Comparison of ENCODE assay signal across 1 cellular context in genomic region chr4:118338981-118339765, GRCh38.
A peak's percentile ranks its signal among the peaks of the same experiment; 100 is the strongest.
TF ChIP-seq lines count a peak whose summit lies in the region.

No MANE protein-coding gene starts in this region.

TF ChIP-seq in IMR-90, 13 proteins besides CTCF, POLR2A, EP300 and RAD21:
- TF ChIP-seq FOS (IDR thresholded peaks at IDR 0.05; ENCODE audit: low read depth, low read length) (peak; percentile 42; the same call in 1 of the 2 replicates), CHD1 (IDR thresholded peaks at IDR 0.05; ENCODE audit: low read depth, low read length) (no peak)
